10 cellular contexts compared by ENCODE assay signal in the genomic region with DNA sequence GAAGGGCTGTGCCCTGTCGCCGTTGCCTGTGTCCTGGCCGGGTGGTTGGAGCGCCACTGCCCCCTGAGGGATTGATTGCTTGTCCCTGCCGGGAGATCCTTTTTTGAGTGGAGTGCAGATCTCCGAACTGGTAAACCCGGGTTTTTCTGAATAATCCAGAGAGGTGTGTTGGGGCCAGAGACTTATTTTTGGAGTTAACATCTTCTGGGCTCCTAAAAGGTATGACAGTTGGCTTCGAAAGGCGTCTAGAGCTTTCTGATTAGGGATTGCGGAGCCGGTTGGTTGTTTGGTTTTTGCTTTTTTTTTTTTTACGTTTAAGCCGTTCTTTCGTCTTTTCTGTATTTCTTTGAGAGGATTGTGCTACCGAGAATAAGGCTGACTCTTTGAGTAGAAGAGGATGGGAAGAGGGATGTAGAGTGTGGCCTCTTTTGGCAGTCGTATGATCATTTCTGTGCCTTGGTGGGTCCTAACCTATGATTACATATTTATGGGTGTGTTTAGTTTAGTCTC. TPM values are rescaled to one million over a fixed set of nuclear protein-coding genes. Genes with fewer than 3 reads are reported as not detected.
A peak's percentile ranks its signal among the peaks of the same experiment; 100 is the strongest.
DNase-seq lines count a peak whose midpoint lies in the region; ATAC-seq and TF ChIP-seq lines count a peak whose summit lies in the region.
"Had no signal": no experiment of that assay in that cellular context is flagged by ENCODE, and none has a peak within 500 bp of the region (broad histone marks: within the 10 kb centered on the region; RNA-seq: fewer than 3 reads in every experiment).

No MANE protein-coding gene starts in this region.

- DNase-seq in activated CD4-positive, alpha-beta T cell treated with anti-CD3 and anti-CD28 coated beads for 1 hour, result peak; percentile 15
- DNase-seq in activated CD4-positive, alpha-beta T cell treated with anti-CD3 and anti-CD28 coated beads for 4 hours, result no peak
- DNase-seq in RKO (ENCODE audit: low spot score) (peak; percentile 42), hepatic stellate cell (ENCODE audit: low spot score) (peak; percentile 44), substantia nigra (lab: John Stamatoyannopoulos, UW) (peak in 3 of 49 donors; percentile 26 to 47 (median 39)), endothelial cell (ENCODE audit: low spot score) (no peak)

- peak overlapping the region; percentile 92 for H3K27ac ChIP-seq in substantia nigra (ENCODE audit: low read depth, low read length, poor library complexity, severe bottlenecking)

- ATAC-seq in GM18909 (IDR thresholded peaks at IDR 0.05; ENCODE audit: poor library complexity, unreplicated experiment) (no peak), GM18873 (IDR thresholded peaks at IDR 0.05; ENCODE audit: low FRiP score, unreplicated experiment) (no peak)

- no peak overlapping the region for H3K4me3 Mint-ChIP-seq in endothelial cell (ENCODE audit: unreplicated experiment)
- H3K4me3 Mint-ChIP-seq: activated naive CD4-positive, alpha-beta T cell treated with anti-CD3 and anti-CD28 coated beads, Interleukin-2, amount 50 U/mL, for 24 hours; stimulated activated naive CD8-positive, alpha-beta T cell treated with anti-CD3 and anti-CD28 coated beads, Interleukin-15, Interleukin-2, amounts not matched to agents 100 ng/mL and 50 ng/mL, for 24 hours had no signal

- H3K4me1 Mint-ChIP-seq in endothelial cell (ENCODE audit: unreplicated experiment), result peaks cover 16% of the 10 kb centered on the region

- peaks cover 2% of the 10 kb centered on the region for H3K27me3 Mint-ChIP-seq in endothelial cell (ENCODE audit: unreplicated experiment)
- H3K27me3 Mint-ChIP-seq: activated naive CD4-positive, alpha-beta T cell treated with anti-CD3 and anti-CD28 coated beads, Interleukin-2, amount 50 U/mL, for 24 hours; stimulated activated naive CD8-positive, alpha-beta T cell treated with anti-CD3 and anti-CD28 coated beads, Interleukin-15, Interleukin-2, amounts not matched to agents 100 ng/mL and 50 ng/mL, for 24 hours had no signal

- H3K36me3 Mint-ChIP-seq in endothelial cell (ENCODE audit: low read depth, unreplicated experiment), result no peaks in the 10 kb centered on the region
- H3K36me3 Mint-ChIP-seq: activated naive CD4-positive, alpha-beta T cell treated with anti-CD3 and anti-CD28 coated beads, Interleukin-2, amount 50 U/mL, for 24 hours had no signal

- no peak overlapping the region for H3K27ac Mint-ChIP-seq in endothelial cell (ENCODE audit: unreplicated experiment)
- H3K27ac Mint-ChIP-seq: stimulated activated naive CD8-positive, alpha-beta T cell treated with anti-CD3 and anti-CD28 coated beads, Interleukin-15, Interleukin-2, amounts not matched to agents 100 ng/mL and 50 ng/mL, for 24 hours had no signal

- no peak for TF ChIP-seq CTCF in endothelial cell (IDR thresholded peaks at IDR 0.05; ENCODE audit: unreplicated experiment)

- H3K9me3 Mint-ChIP-seq in endothelial cell (ENCODE audit: unreplicated experiment), result no peaks in the 10 kb centered on the region
- H3K9me3 Mint-ChIP-seq: activated naive CD4-positive, alpha-beta T cell treated with anti-CD3 and anti-CD28 coated beads, Interleukin-2, amount 50 U/mL, for 24 hours; stimulated activated naive CD8-positive, alpha-beta T cell treated with anti-CD3 and anti-CD28 coated beads, Interleukin-15, Interleukin-2, amounts not matched to agents 100 ng/mL and 50 ng/mL, for 24 hours had no signal

RNA-seq across cellular contexts. Expression of gene RLF, which starts 0.8 kb away (rescaled TPM):
- total RNA-seq in endothelial cell (ENCODE audit: unreplicated experiment), result 18.0 TPM

Comparison
In these comparisons a context has a peak if more than half of its experiments do, and no peak if none do; other contexts are left out.
1. DNase-seq: peak in activated CD4-positive, alpha-beta T cell treated with anti-CD3 and anti-CD28 coated beads for 1 hour (single experiment), RKO (single experiment) and hepatic stellate cell (single experiment); none in activated CD4-positive, alpha-beta T cell treated with anti-CD3 and anti-CD28 coated beads for 4 hours (0 of 2) and endothelial cell (single experiment).